ENCODE assay signal across 11 cellular contexts in the genomic region with DNA sequence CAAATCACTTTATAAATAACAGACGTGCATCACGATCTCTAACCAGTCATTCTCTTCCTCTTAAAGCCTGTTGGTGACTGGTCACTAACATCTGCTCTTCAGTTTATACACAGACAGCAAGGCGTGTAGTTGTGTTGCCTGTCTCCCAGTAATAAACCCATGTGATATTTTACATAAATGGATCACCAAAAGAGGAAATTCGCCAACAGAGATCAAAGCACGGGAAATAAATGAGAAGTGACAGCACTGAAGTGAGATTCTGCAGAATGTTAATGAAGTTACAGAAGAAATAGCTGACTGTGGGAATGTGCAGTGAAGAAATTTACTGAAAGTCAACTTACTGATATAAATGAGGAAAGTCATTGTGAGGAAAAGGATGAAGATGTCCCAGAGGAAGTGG. TPM values are rescaled to one million over a fixed set of nuclear protein-coding genes. Genes with fewer than 3 reads are reported as not detected.
DNase-seq lines count a peak whose midpoint lies in the region; ATAC-seq, FAIRE-seq and TF ChIP-seq lines count a peak whose summit lies in the region.
"Had no signal": no experiment of that assay in that cellular context is flagged by ENCODE, and none has a peak within 500 bp of the region (broad histone marks: within the 10 kb centered on the region; RNA-seq: fewer than 3 reads in every experiment).

No MANE protein-coding gene starts in this region.

- intact Hi-C loops in left cardiac atrium (cut with DNase I) = no loop called here

- H3K27ac Mint-ChIP-seq in osteocyte (ENCODE audit: unreplicated experiment) = no peak overlapping the region

- no peaks in the 10 kb centered on the region for H3K27me3 ChIP-seq in BLaER1 treated with 17β-estradiol and CSF1 and Interleukin-3, amounts not matched to agents 10 nM and 100 nM
- H3K27me3 ChIP-seq in MG63 = no peaks in the 10 kb centered on the region

- no peak for TF ChIP-seq POLR2A in GM12891 (IDR thresholded peaks at IDR 0.05; ENCODE audit: low read depth, low read length)

- peak; percentile 53 to 63 for ATAC-seq in left cardiac atrium

- peak overlapping the region; percentile 65 to 92 (median 71) for H3K4me2 ChIP-seq in BLaER1 treated with 17β-estradiol and CSF1 and Interleukin-3, amounts not matched to agents 10 nM and 100 nM

- peak; percentile 84 for FAIRE-seq in GM12891 (lab: Jason Lieb, UNC)

- peaks cover 0 to 18% (median 0%) of the 10 kb centered on the region in 11 experiments; a peak in 8 of 22 replicates for H4K20me1 ChIP-seq in BLaER1 treated with 17β-estradiol and CSF1 and Interleukin-3, amounts not matched to agents 10 nM and 100 nM

- TF ChIP-seq CTCF in osteocyte (IDR thresholded peaks at IDR 0.05) = no peak

- peak overlapping the region in 9 of 11 experiments; percentile 6 to 88 (median 46); a peak in 14 of 22 replicates for H3K9ac ChIP-seq in BLaER1 treated with 17β-estradiol and CSF1 and Interleukin-3, amounts not matched to agents 10 nM and 100 nM

- H3K9me3 Mint-ChIP-seq in osteocyte (ENCODE audit: unreplicated experiment) = no peaks in the 10 kb centered on the region

- H3K27me3 Mint-ChIP-seq in osteocyte (ENCODE audit: unreplicated experiment) = no peaks in the 10 kb centered on the region

- peaks cover 59 to 77% (median 72%) of the 10 kb centered on the region in 10 experiments for H3K4me1 ChIP-seq in BLaER1 treated with 17β-estradiol and CSF1 and Interleukin-3, amounts not matched to agents 10 nM and 100 nM

- no peak overlapping the region for H3K4me3 Mint-ChIP-seq in osteocyte (ENCODE audit: unreplicated experiment)
- H3K4me3 Mint-ChIP-seq: neural crest cell had no signal

- no peak overlapping the region; a peak in 1 of 20 replicates for H3K4me3 ChIP-seq in BLaER1 treated with 17β-estradiol and CSF1 and Interleukin-3, amounts not matched to agents 10 nM and 100 nM
- H3K4me3 ChIP-seq in MG63 = no peak overlapping the region

- DNase-seq in GM12891 (ENCODE audit: insufficient read length, low spot score) = no peak
- peak; percentile 47 for DNase-seq in NOMO-1 treated with dmso at 0.1 percent for 144 hours (lab: John Stamatoyannopoulos, UW; ENCODE audit: unreplicated experiment)
- DNase-seq in left cardiac atrium = no peak
- no peak for DNase-seq in occipital lobe (lab: John Stamatoyannopoulos, UW)
- no peak for DNase-seq in MG63
- DNase-seq in amniotic stem cell (lab: John Stamatoyannopoulos, UW) = no peak
- DNase-seq in osteocyte (ENCODE audit: extremely low spot score, unreplicated experiment) = no peak
- DNase-seq: Calu3, NCI-H146 had no signal

- peaks cover 4 to 50% (median 17%) of the 10 kb centered on the region in 11 experiments; a peak in 16 of 22 replicates for H3K36me3 ChIP-seq in BLaER1 treated with 17β-estradiol and CSF1 and Interleukin-3, amounts not matched to agents 10 nM and 100 nM
- H3K36me3 ChIP-seq in MG63 = no peaks in the 10 kb centered on the region

- peaks cover 0 to 1% (median under 1%) of the 10 kb centered on the region in 11 experiments; a peak in 7 of 22 replicates for H3K9me3 ChIP-seq in BLaER1 treated with 17β-estradiol and CSF1 and Interleukin-3, amounts not matched to agents 10 nM and 100 nM (replicated peaks in 1 of 11)
- H3K9me3 ChIP-seq in MG63 = no peaks in the 10 kb centered on the region

- peaks cover 9% of the 10 kb centered on the region for H3K4me1 Mint-ChIP-seq in osteocyte (ENCODE audit: unreplicated experiment)

- H3K27ac ChIP-seq in BLaER1 treated with 17β-estradiol and CSF1 and Interleukin-3, amounts not matched to agents 10 nM and 100 nM = peak overlapping the region; percentile 52 to 95 (median 63); a peak in 21 of 22 replicates

- no peaks in the 10 kb centered on the region for H3K36me3 Mint-ChIP-seq in osteocyte (ENCODE audit: unreplicated experiment)

TF ChIP-seq in GM12891, 5 proteins besides CTCF, POLR2A, EP300 and RAD21:
- TF ChIP-seq POU2F2 (IDR thresholded peaks at IDR 0.05; ENCODE audit: low read depth, low read length) (no peak), POLR2AphosphoS5 (IDR thresholded peaks at IDR 0.05; ENCODE audit: low read depth, low read length) (no peak), PAX5 (IDR thresholded peaks at IDR 0.05; ENCODE audit: insufficient read depth, low read length, severe bottlenecking) (no peak), SPI1 (IDR thresholded peaks at IDR 0.05; ENCODE audit: low read depth, low read length) (no peak), TAF1 (IDR thresholded peaks at IDR 0.05; ENCODE audit: low read depth, low read length) (no peak)

RNA-seq across cellular contexts. Expression of gene AFF1, which starts 47.0 kb away (rescaled TPM):
- 17.2 TPM for polyA plus RNA-seq in GM12891 (2012; ENCODE audit: low read depth, missing spikeins)
- total RNA-seq in left cardiac atrium = 10 to 100 TPM; 68.1 to 78.4 TPM
- total RNA-seq in occipital lobe = 5.8 TPM
- total RNA-seq in MG63 (2014; rRNA removed; shearing (Covaris generic); ENCODE audit: low replicate concordance) = 0.47 and 1.1 TPM in 2 replicates
- total RNA-seq in osteocyte = 29.3 and 39.3 TPM in 2 replicates
